Comparison of ENCODE assay signal across 11 cellular contexts in genomic region chr2:27954261-27954673, GRCh38.
A peak's percentile ranks its signal among the peaks of the same experiment; 100 is the strongest.
DNase-seq lines count a peak whose midpoint lies in the region; TF ChIP-seq lines count a peak whose summit lies in the region.
"Had no signal": no experiment of that assay in that cellular context is flagged by ENCODE, and none has a peak within 500 bp of the region (broad histone marks: within the 10 kb centered on the region; RNA-seq: fewer than 3 reads in every experiment).

No MANE protein-coding gene starts in this region.

- no peaks in the 10 kb centered on the region for H3K36me3 Mint-ChIP-seq in type B pancreatic cell

- no peaks in the 10 kb centered on the region for H3K9me3 Mint-ChIP-seq in type B pancreatic cell

- peaks cover 15% of the 10 kb centered on the region for H3K4me1 Mint-ChIP-seq in type B pancreatic cell (ENCODE audit: unreplicated experiment)

- no peaks in the 10 kb centered on the region for H3K27me3 ChIP-seq in neutrophil

- H3K27me3 Mint-ChIP-seq in type B pancreatic cell, result no peaks in the 10 kb centered on the region

- no peak overlapping the region for H3K27ac Mint-ChIP-seq in type B pancreatic cell

- no peaks in the 10 kb centered on the region for H3K9me3 ChIP-seq in neutrophil

- H3K36me3 ChIP-seq in neutrophil, result no peaks in the 10 kb centered on the region

- TF ChIP-seq CTCF in AG10803 (conservative IDR thresholded peaks at IDR 0.05; ENCODE audit: low read length), result no peak
- TF ChIP-seq CTCF in neutrophil (IDR thresholded peaks at IDR 0.05), result no peak
- TF ChIP-seq CTCF in type B pancreatic cell (conservative IDR thresholded peaks at IDR 0.05), result no peak

- H3K27ac ChIP-seq in neutrophil, result peak overlapping the region; percentile 88

- peaks cover 56% of the 10 kb centered on the region in 2 experiments for H3K4me1 ChIP-seq in neutrophil (ENCODE audit: control insufficient read depth in 1 of 2, insufficient read depth in 1 of 2, low read depth in 1 of 2, low read length in 1 of 2)

- no peak overlapping the region for H3K4me3 Mint-ChIP-seq in type B pancreatic cell
- H3K4me3 Mint-ChIP-seq: neural crest cell had no signal

- no peak overlapping the region for H3K4me3 ChIP-seq in AG10803 (ENCODE audit: low read length)
- no peak overlapping the region for H3K4me3 ChIP-seq in neutrophil (ENCODE audit: low read depth in 1 of 2, low read length in 1 of 2)

- DNase-seq in AG10803 (ENCODE audit: low read depth) (peak; percentile 34), NCI-H446 (lab: John Stamatoyannopoulos, UW) (peak; percentile 85 to 92), cerebellar cortex (ENCODE audit: low spot score) (peak; percentile 61), NOMO-1 (lab: John Stamatoyannopoulos, UW; ENCODE audit: unreplicated experiment in 2 of 2) (no peak), COLO668 (lab: John Stamatoyannopoulos, UW; ENCODE audit: unreplicated experiment) (no peak), NCI-H2196 (lab: John Stamatoyannopoulos, UW; ENCODE audit: unreplicated experiment) (no peak), type B pancreatic cell (ENCODE audit: extremely low spot score, unreplicated experiment) (no peak)
- DNase-seq: effector CD8-positive, alpha-beta T cell; NCI-H1105 treated with DMSO at 0.1 percent for 48 hours had no signal

Comparison
In these comparisons a context has a peak if more than half of its experiments do, and no peak if none do; other contexts are left out.
1. DNase-seq: peak in AG10803 (single experiment), NCI-H446 (2 of 2) and cerebellar cortex (single experiment); none in NOMO-1 (0 of 2), COLO668 (single experiment), NCI-H2196 (single experiment) and type B pancreatic cell (single experiment).